3 cellular contexts compared by ENCODE assay signal in the genomic region with DNA sequence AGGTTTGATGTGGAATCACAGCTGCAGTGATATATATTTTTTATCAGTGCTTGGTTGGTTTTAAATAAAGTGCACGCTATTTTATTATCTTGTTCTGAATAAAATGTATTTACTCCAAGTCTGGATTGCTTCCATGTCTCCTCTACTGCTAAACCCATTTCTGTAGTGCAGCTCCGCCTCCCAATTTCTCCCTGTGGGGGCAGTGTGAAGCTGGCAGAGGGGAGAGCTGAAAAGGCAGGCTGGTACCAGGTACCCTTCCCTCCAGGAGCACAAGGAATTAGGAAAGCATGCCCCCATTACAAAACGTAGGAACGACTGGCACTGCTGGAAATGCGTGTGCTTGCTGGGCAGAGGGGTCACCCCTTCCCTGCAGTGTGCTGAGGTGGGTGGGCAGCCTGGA.
TF ChIP-seq lines count a peak whose summit lies in the region.

No MANE protein-coding gene starts in this region.

TF ChIP-seq in SK-N-SH, 30 proteins besides CTCF, POLR2A, EP300 and RAD21:
- TF ChIP-seq, protein P1, sequence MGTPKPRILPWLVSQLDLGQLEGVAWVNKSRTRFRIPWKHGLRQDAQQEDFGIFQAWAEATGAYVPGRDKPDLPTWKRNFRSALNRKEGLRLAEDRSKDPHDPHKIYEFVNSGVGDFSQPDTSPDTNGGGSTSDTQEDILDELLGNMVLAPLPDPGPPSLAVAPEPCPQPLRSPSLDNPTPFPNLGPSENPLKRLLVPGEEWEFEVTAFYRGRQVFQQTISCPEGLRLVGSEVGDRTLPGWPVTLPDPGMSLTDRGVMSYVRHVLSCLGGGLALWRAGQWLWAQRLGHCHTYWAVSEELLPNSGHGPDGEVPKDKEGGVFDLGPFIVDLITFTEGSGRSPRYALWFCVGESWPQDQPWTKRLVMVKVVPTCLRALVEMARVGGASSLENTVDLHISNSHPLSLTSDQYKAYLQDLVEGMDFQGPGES (IDR thresholded peaks at IDR 0.05; ENCODE audit: low read depth, low read length): no peak
- TF ChIP-seq GABPA (IDR thresholded peaks at IDR 0.05; ENCODE audit: low read depth): no peak
- TF ChIP-seq, protein P2, sequence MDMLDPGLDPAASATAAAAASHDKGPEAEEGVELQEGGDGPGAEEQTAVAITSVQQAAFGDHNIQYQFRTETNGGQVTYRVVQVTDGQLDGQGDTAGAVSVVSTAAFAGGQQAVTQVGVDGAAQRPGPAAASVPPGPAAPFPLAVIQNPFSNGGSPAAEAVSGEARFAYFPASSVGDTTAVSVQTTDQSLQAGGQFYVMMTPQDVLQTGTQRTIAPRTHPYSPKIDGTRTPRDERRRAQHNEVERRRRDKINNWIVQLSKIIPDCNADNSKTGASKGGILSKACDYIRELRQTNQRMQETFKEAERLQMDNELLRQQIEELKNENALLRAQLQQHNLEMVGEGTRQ (IDR thresholded peaks at IDR 0.05; ENCODE audit: borderline replicate concordance, low read depth, low read length): no peak
- TF ChIP-seq EZH2phosphoT487 (IDR thresholded peaks at IDR 0.05; ENCODE audit: borderline replicate concordance, low read depth): no peak
- TF ChIP-seq, protein P3, sequence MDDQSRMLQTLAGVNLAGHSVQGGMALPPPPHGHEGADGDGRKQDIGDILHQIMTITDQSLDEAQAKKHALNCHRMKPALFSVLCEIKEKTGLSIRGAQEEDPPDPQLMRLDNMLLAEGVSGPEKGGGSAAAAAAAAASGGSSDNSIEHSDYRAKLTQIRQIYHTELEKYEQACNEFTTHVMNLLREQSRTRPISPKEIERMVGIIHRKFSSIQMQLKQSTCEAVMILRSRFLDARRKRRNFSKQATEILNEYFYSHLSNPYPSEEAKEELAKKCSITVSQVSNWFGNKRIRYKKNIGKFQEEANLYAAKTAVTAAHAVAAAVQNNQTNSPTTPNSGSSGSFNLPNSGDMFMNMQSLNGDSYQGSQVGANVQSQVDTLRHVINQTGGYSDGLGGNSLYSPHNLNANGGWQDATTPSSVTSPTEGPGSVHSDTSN (IDR thresholded peaks at IDR 0.05): no peak
- TF ChIP-seq FOXM1 (IDR thresholded peaks at IDR 0.05; ENCODE audit: low read depth): no peak
- TF ChIP-seq NRF1 (IDR thresholded peaks at IDR 0.05; ENCODE audit: low read depth, low read length): no peak
- TF ChIP-seq FOSL2 (IDR thresholded peaks at IDR 0.05; ENCODE audit: borderline replicate concordance, low read depth): no peak
- no peak for TF ChIP-seq MXI1 (IDR thresholded peaks at IDR 0.05; ENCODE audit: low read depth, low read length)
- TF ChIP-seq FOXJ3 (CRISPR knock-in tag; IDR thresholded peaks at IDR 0.05): no peak
- no peak for TF ChIP-seq TCF12 (IDR thresholded peaks at IDR 0.05)

TF ChIP-seq in SK-N-SH treated with all-trans-retinoic acid at 6 μM for 48 hours, 23 proteins besides CTCF, POLR2A, EP300 and RAD21 (continued from another document):
- TF ChIP-seq GLIS3 (CRISPR knock-in tag; IDR thresholded peaks at IDR 0.05): no peak
- TF ChIP-seq, protein P4, sequence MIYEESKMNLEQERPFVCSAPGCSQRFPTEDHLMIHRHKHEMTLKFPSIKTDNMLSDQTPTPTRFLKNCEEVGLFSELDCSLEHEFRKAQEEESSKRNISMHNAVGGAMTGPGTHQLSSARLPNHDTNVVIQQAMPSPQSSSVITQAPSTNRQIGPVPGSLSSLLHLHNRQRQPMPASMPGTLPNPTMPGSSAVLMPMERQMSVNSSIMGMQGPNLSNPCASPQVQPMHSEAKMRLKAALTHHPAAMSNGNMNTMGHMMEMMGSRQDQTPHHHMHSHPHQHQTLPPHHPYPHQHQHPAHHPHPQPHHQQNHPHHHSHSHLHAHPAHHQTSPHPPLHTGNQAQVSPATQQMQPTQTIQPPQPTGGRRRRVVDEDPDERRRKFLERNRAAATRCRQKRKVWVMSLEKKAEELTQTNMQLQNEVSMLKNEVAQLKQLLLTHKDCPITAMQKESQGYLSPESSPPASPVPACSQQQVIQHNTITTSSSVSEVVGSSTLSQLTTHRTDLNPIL (CRISPR knock-in tag; IDR thresholded peaks at IDR 0.05; ENCODE audit: low read depth): no peak
- TF ChIP-seq, protein P5, sequence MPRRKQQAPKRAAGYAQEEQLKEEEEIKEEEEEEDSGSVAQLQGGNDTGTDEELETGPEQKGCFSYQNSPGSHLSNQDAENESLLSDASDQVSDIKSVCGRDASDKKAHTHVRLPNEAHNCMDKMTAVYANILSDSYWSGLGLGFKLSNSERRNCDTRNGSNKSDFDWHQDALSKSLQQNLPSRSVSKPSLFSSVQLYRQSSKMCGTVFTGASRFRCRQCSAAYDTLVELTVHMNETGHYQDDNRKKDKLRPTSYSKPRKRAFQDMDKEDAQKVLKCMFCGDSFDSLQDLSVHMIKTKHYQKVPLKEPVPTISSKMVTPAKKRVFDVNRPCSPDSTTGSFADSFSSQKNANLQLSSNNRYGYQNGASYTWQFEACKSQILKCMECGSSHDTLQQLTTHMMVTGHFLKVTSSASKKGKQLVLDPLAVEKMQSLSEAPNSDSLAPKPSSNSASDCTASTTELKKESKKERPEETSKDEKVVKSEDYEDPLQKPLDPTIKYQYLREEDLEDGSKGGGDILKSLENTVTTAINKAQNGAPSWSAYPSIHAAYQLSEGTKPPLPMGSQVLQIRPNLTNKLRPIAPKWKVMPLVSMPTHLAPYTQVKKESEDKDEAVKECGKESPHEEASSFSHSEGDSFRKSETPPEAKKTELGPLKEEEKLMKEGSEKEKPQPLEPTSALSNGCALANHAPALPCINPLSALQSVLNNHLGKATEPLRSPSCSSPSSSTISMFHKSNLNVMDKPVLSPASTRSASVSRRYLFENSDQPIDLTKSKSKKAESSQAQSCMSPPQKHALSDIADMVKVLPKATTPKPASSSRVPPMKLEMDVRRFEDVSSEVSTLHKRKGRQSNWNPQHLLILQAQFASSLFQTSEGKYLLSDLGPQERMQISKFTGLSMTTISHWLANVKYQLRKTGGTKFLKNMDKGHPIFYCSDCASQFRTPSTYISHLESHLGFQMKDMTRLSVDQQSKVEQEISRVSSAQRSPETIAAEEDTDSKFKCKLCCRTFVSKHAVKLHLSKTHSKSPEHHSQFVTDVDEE (CRISPR knock-in tag; IDR thresholded peaks at IDR 0.05): no peak

TF ChIP-seq in WTC11, 78 proteins besides CTCF, POLR2A, EP300 and RAD21:
- TF ChIP-seq ZNF219 (CRISPR knock-in tag; IDR thresholded peaks at IDR 0.05; ENCODE audit: borderline replicate concordance) (no peak), NFYB (CRISPR knock-in tag; conservative IDR thresholded peaks at IDR 0.05; ENCODE audit: low read depth) (no peak), JUN (CRISPR knock-in tag; IDR thresholded peaks at IDR 0.05) (no peak), ZNF263 (CRISPR knock-in tag; IDR thresholded peaks at IDR 0.05; ENCODE audit: low read depth) (no peak), ETV6 (CRISPR knock-in tag; IDR thresholded peaks at IDR 0.05) (no peak), RELA (CRISPR knock-in tag; IDR thresholded peaks at IDR 0.05; ENCODE audit: borderline replicate concordance) (no peak), ZNF396 (CRISPR knock-in tag; IDR thresholded peaks at IDR 0.05; ENCODE audit: borderline replicate concordance) (no peak), CBFB (CRISPR knock-in tag; IDR thresholded peaks at IDR 0.05; ENCODE audit: low read depth) (no peak), KAT7 (CRISPR knock-in tag; IDR thresholded peaks at IDR 0.05; ENCODE audit: borderline replicate concordance) (no peak), NFE2L1 (CRISPR knock-in tag; IDR thresholded peaks at IDR 0.05) (no peak), TEAD1 (CRISPR knock-in tag; IDR thresholded peaks at IDR 0.05) (no peak), SP1 (CRISPR knock-in tag; conservative IDR thresholded peaks at IDR 0.05) (no peak)
- TF ChIP-seq, protein P6, sequence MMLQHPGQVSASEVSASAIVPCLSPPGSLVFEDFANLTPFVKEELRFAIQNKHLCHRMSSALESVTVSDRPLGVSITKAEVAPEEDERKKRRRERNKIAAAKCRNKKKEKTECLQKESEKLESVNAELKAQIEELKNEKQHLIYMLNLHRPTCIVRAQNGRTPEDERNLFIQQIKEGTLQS (CRISPR knock-in tag; conservative IDR thresholded peaks at IDR 0.05): no peak
- TF ChIP-seq, protein P7, sequence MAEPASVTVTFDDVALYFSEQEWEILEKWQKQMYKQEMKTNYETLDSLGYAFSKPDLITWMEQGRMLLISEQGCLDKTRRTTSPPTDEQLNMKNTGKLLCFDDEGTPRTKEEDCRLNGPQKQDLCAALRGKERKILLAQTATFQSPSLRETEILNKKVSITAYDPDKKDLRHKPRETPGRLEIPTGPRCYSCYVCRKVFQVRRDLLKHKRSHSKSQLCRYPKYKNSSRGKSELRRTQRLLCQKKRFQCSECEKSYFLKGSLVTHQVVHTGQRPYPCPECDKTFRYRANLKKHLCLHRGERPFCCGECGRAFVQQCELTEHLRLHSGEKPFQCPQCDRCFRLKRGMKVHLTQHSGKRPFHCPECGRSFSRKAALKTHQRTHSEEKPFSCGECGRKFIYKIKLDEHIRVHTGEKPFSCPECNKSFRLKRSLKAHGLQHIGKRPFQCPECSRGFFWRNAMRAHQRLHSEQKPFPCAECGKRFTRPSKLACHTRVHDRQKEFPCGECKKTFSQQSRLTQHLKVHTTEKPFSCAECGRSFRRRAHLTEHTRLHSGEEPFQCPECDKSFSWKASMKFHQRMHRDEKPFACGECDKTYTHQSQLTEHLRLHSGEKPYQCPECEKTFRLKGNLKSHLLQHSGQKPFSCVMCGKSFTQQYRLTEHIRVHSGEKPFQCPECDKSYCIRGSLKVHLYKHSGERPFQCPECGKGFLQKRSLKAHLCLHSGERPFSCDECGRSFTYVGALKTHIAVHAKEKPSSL (CRISPR knock-in tag; conservative IDR thresholded peaks at IDR 0.05): no peak
- TF ChIP-seq, protein P8, sequence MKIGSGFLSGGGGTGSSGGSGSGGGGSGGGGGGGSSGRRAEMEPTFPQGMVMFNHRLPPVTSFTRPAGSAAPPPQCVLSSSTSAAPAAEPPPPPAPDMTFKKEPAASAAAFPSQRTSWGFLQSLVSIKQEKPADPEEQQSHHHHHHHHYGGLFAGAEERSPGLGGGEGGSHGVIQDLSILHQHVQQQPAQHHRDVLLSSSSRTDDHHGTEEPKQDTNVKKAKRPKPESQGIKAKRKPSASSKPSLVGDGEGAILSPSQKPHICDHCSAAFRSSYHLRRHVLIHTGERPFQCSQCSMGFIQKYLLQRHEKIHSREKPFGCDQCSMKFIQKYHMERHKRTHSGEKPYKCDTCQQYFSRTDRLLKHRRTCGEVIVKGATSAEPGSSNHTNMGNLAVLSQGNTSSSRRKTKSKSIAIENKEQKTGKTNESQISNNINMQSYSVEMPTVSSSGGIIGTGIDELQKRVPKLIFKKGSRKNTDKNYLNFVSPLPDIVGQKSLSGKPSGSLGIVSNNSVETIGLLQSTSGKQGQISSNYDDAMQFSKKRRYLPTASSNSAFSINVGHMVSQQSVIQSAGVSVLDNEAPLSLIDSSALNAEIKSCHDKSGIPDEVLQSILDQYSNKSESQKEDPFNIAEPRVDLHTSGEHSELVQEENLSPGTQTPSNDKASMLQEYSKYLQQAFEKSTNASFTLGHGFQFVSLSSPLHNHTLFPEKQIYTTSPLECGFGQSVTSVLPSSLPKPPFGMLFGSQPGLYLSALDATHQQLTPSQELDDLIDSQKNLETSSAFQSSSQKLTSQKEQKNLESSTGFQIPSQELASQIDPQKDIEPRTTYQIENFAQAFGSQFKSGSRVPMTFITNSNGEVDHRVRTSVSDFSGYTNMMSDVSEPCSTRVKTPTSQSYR (CRISPR knock-in tag; IDR thresholded peaks at IDR 0.05): no peak
- TF ChIP-seq, protein P9, sequence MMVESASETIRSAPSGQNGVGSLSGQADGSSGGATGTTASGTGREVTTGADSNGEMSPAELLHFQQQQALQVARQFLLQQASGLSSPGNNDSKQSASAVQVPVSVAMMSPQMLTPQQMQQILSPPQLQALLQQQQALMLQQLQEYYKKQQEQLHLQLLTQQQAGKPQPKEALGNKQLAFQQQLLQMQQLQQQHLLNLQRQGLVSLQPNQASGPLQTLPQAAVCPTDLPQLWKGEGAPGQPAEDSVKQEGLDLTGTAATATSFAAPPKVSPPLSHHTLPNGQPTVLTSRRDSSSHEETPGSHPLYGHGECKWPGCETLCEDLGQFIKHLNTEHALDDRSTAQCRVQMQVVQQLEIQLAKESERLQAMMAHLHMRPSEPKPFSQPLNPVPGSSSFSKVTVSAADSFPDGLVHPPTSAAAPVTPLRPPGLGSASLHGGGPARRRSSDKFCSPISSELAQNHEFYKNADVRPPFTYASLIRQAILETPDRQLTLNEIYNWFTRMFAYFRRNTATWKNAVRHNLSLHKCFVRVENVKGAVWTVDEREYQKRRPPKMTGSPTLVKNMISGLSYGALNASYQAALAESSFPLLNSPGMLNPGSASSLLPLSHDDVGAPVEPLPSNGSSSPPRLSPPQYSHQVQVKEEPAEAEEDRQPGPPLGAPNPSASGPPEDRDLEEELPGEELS (CRISPR knock-in tag; IDR thresholded peaks at IDR 0.05): no peak
- TF ChIP-seq, protein P10, sequence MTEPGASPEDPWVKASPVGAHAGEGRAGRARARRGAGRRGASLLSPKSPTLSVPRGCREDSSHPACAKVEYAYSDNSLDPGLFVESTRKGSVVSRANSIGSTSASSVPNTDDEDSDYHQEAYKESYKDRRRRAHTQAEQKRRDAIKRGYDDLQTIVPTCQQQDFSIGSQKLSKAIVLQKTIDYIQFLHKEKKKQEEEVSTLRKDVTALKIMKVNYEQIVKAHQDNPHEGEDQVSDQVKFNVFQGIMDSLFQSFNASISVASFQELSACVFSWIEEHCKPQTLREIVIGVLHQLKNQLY (CRISPR knock-in tag; IDR thresholded peaks at IDR 0.05): no peak
